In the genomic region with DNA sequence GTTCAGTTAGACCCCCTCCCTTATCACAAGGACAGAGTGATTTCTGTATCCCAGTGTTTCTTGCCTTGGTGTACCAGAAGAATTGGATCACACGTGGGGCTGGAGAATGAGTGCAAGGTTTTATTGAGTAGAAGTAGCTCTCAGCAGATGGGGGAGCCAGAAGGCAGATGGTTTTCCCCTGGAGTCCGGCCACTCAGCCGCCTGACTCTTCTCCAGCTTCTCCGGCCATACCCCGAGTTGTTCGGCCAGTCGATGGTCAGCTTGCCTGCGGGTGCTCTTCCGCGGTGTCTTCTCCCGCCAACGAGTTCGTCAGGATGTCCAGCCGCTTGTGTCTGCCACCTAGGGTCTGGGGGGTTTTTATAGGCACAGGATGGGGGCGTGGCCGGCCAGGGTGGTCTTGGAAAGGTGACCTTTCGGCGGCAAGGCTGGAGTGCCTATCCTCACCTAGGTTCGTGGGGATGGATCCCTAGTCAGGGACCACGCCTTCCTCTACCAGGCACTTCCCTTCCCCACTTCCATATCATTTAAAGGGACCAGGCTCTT, we compare ENCODE assay signal across 2 cellular contexts.
TF ChIP-seq lines count a peak whose summit lies in the region.

No MANE protein-coding gene starts in this region.

TF ChIP-seq in SK-N-SH, 30 proteins besides CTCF, POLR2A, EP300 and RAD21:
- TF ChIP-seq, protein P1, sequence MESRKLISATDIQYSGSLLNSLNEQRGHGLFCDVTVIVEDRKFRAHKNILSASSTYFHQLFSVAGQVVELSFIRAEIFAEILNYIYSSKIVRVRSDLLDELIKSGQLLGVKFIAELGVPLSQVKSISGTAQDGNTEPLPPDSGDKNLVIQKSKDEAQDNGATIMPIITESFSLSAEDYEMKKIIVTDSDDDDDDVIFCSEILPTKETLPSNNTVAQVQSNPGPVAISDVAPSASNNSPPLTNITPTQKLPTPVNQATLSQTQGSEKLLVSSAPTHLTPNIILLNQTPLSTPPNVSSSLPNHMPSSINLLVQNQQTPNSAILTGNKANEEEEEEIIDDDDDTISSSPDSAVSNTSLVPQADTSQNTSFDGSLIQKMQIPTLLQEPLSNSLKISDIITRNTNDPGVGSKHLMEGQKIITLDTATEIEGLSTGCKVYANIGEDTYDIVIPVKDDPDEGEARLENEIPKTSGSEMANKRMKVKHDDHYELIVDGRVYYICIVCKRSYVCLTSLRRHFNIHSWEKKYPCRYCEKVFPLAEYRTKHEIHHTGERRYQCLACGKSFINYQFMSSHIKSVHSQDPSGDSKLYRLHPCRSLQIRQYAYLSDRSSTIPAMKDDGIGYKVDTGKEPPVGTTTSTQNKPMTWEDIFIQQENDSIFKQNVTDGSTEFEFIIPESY (IDR thresholded peaks at IDR 0.05; ENCODE audit: borderline replicate concordance, low read depth) = no peak
- no peak for TF ChIP-seq GATA2 (CRISPR knock-in tag; IDR thresholded peaks at IDR 0.05)
TF ChIP-seq in SK-N-SH: peak in this region for 0.

TF ChIP-seq in SK-N-SH treated with all-trans-retinoic acid at 6 μM for 48 hours, 23 proteins besides CTCF, POLR2A, EP300 and RAD21 (continued from another document):
- TF ChIP-seq TSHZ2 (CRISPR knock-in tag; IDR thresholded peaks at IDR 0.05) (no peak), ARNTL (CRISPR knock-in tag; IDR thresholded peaks at IDR 0.05; ENCODE audit: borderline replicate concordance, low read depth) (no peak), SNAI2 (CRISPR knock-in tag; IDR thresholded peaks at IDR 0.05) (no peak), ZNF565 (CRISPR knock-in tag; conservative IDR thresholded peaks at IDR 0.05; ENCODE audit: low read depth) (no peak), RARB (CRISPR knock-in tag; IDR thresholded peaks at IDR 0.05) (no peak), PPARA (CRISPR knock-in tag; IDR thresholded peaks at IDR 0.05; ENCODE audit: borderline replicate concordance) (no peak), BACH2 (CRISPR knock-in tag; IDR thresholded peaks at IDR 0.05; ENCODE audit: borderline replicate concordance) (no peak), OSR1 (CRISPR knock-in tag; IDR thresholded peaks at IDR 0.05) (no peak), TCF4 (CRISPR knock-in tag; IDR thresholded peaks at IDR 0.05; ENCODE audit: borderline replicate concordance) (no peak)
- TF ChIP-seq, protein P2, sequence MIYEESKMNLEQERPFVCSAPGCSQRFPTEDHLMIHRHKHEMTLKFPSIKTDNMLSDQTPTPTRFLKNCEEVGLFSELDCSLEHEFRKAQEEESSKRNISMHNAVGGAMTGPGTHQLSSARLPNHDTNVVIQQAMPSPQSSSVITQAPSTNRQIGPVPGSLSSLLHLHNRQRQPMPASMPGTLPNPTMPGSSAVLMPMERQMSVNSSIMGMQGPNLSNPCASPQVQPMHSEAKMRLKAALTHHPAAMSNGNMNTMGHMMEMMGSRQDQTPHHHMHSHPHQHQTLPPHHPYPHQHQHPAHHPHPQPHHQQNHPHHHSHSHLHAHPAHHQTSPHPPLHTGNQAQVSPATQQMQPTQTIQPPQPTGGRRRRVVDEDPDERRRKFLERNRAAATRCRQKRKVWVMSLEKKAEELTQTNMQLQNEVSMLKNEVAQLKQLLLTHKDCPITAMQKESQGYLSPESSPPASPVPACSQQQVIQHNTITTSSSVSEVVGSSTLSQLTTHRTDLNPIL (CRISPR knock-in tag; IDR thresholded peaks at IDR 0.05; ENCODE audit: low read depth) = no peak
